8 cellular contexts compared by ENCODE assay signal in the genomic region with DNA sequence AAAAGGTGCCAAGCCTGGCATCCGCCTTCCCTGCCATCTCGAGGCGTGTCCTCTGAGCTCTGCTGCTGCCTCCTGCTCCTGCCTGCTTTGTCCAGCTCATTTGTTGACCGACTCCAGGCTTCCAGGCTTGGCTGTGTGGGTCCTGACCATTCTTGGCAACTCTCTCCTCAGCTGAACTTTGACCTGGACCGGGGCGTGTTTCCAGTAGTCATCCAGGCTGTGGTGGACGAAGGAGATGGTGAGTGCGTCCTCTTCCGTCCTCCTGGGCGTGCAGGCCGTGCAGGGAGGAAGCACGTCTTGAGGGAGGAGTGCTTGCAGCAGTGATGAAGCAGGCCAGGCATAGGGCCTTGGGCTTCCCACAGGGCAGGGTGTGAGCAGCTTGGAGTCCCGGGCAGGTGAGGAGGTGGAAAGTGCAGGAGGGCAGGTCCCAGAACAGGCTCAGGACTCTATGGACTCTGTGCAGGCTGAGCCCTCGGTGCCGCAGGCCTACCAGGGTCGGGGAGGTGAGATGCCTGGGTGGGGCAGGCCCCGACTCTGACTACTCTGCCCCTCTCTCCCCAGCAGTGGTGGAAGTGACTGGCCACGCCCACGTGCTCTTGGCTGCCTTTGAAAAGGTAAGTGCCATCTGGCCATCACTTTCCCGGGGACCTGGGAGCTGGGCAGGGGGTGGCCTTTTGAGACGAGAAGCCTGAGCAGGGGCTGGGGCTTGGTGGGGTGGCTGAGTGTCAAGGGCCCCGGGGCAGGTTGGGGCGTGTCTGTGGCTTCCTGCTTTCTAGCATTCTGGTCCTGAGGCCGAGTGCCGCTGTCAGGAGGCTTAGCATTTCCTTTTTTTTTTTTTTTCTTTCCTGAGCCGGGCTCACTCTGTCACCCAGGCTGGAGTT. TPM values are rescaled to one million over a fixed set of nuclear protein-coding genes. Genes with fewer than 3 reads are reported as not detected.
A peak's percentile ranks its signal among the peaks of the same experiment; 100 is the strongest.
DNase-seq lines count a peak whose midpoint lies in the region; ATAC-seq lines count a peak whose summit lies in the region.

No MANE protein-coding gene starts in this region.

- DNase-seq in Right ventricle myocardium superior (peak; percentile 70), cardiac septum (ENCODE audit: low spot score) (no peak), Karpas-422 (no peak), NCI-H446 treated with DMSO at 0.1 percent for 48 hours (lab: John Stamatoyannopoulos, UW) (no peak)
- peak; percentile 76 for DNase-seq in activated CD4-positive, alpha-beta memory T cell treated with anti-CD3 and anti-CD28 coated beads for 36 hours
- DNase-seq in stimulated activated CD4-positive, alpha-beta T cell treated with anti-CD3 and anti-CD28 coated beads, TNF-alpha, amount 100 ng/mL, for 48 hours (ENCODE audit: low read depth in 3 of 3): peak; percentile 15 to 40 (median 15)

- no peak overlapping the region for H3K9ac ChIP-seq in Karpas-422 (ENCODE audit: low read length)

- CTCF ChIA-PET in activated CD4-positive, alpha-beta memory T cell treated with anti-CD3 and anti-CD28 coated beads for 36 hours (lab: Charles Lee): interaction anchor here (1.3 kb wide), 1 partner anchor 24 kb away, joined by 3 read pairs; no protein-coding TSS in a partner anchor

- H3K27ac ChIP-seq in Karpas-422 (ENCODE audit: low read length): no peak overlapping the region

- H3K4me1 Mint-ChIP-seq in activated CD4-positive, alpha-beta memory T cell treated with anti-CD3 and anti-CD28 coated beads for 36 hours (ENCODE audit: low read depth): peaks cover 35% of the 10 kb centered on the region

- peak; percentile 26 for ATAC-seq in Right ventricle myocardium superior (ENCODE audit: poor library complexity)
- ATAC-seq in esophagus mucosa: peak; percentile 78
- no peak for ATAC-seq in HG02642 (IDR thresholded peaks at IDR 0.05; ENCODE audit: poor library complexity, unreplicated experiment)

- H3K36me3 ChIP-seq in Karpas-422 (ENCODE audit: insufficient read depth, low read length): peaks cover 14% of the 10 kb centered on the region; the same call in 1 of the 2 replicates

- intact Hi-C loops in Right ventricle myocardium superior (cut with DNase I): no loop called here
- intact Hi-C loops in cardiac septum (cut with DNase I): no loop called here
- intact Hi-C loops in activated CD4-positive, alpha-beta memory T cell treated with anti-CD3 and anti-CD28 coated beads for 36 hours (cut with micrococcal nuclease): no loop called here

- peaks cover 13% of the 10 kb centered on the region for H3K36me3 Mint-ChIP-seq in activated CD4-positive, alpha-beta memory T cell treated with anti-CD3 and anti-CD28 coated beads for 36 hours

- H3K79me2 ChIP-seq in Karpas-422 (ENCODE audit: low read length): no peaks in the 10 kb centered on the region

- POLR2A ChIA-PET in activated CD4-positive, alpha-beta memory T cell treated with anti-CD3 and anti-CD28 coated beads for 36 hours (lab: Charles Lee): no interaction called here

- peak overlapping the region; percentile 84 for H3K27ac Mint-ChIP-seq in activated CD4-positive, alpha-beta memory T cell treated with anti-CD3 and anti-CD28 coated beads for 36 hours

- H3K9me3 ChIP-seq in Karpas-422 (ENCODE audit: low read length): no peaks in the 10 kb centered on the region

- H3K27me3 Mint-ChIP-seq in activated CD4-positive, alpha-beta memory T cell treated with anti-CD3 and anti-CD28 coated beads for 36 hours: no peaks in the 10 kb centered on the region

- H4K20me1 ChIP-seq in Karpas-422 (ENCODE audit: insufficient read depth, low read depth, low read length): no peaks in the 10 kb centered on the region

- H3K9me2 ChIP-seq in Karpas-422 (replicated peaks; ENCODE audit: insufficient read depth, low read length): no peaks in the 10 kb centered on the region

- no peak overlapping the region for H2AFZ ChIP-seq in Karpas-422 (ENCODE audit: low read length)

- no peaks in the 10 kb centered on the region for H3K9me3 Mint-ChIP-seq in activated CD4-positive, alpha-beta memory T cell treated with anti-CD3 and anti-CD28 coated beads for 36 hours

- no peaks in the 10 kb centered on the region for H3K27me3 ChIP-seq in Karpas-422 (ENCODE audit: low read length)

- no peak overlapping the region for H3K4me3 ChIP-seq in Karpas-422 (ENCODE audit: low read length)

- no peak overlapping the region for H3K4me2 ChIP-seq in Karpas-422 (ENCODE audit: low read depth, low read length, poor library complexity, severe bottlenecking)

- no peaks in the 10 kb centered on the region for H3K4me1 ChIP-seq in Karpas-422 (ENCODE audit: low read length)

- H3K4me3 Mint-ChIP-seq in activated CD4-positive, alpha-beta memory T cell treated with anti-CD3 and anti-CD28 coated beads for 36 hours: peak overlapping the region; percentile 15

RNA-seq across cellular contexts. Expression of gene NUDT16L1, which starts 28.6 kb away (rescaled TPM):
- total RNA-seq in Right ventricle myocardium superior (52.8 TPM), cardiac septum (43.7 TPM), esophagus mucosa (24.2 TPM)
- total RNA-seq in activated CD4-positive, alpha-beta memory T cell treated with anti-CD3 and anti-CD28 coated beads for 36 hours: 10 to 100 TPM; 22.2 to 23.6 TPM
- total RNA-seq in Karpas-422 (2014; rRNA removed; shearing (Covaris generic); ENCODE audit: low replicate concordance): 24.0 and 53.9 TPM in 2 replicates

RNA-seq across cellular contexts. Expression of gene MGRN1, which starts 40.2 kb away (rescaled TPM):
- total RNA-seq in Right ventricle myocardium superior (27.9 TPM), cardiac septum (45.3 TPM), esophagus mucosa (19.2 TPM)
- total RNA-seq in activated CD4-positive, alpha-beta memory T cell treated with anti-CD3 and anti-CD28 coated beads for 36 hours: 10 to 100 TPM; 72.7 to 73.2 TPM
- 16.8 and 23.0 TPM in 2 replicates for total RNA-seq in Karpas-422 (2014; rRNA removed; shearing (Covaris generic); ENCODE audit: low replicate concordance)

RNA-seq across cellular contexts. Expression of gene UBALD1, which starts 50.1 kb away (rescaled TPM):
- total RNA-seq in Right ventricle myocardium superior: 27.5 TPM
- total RNA-seq in cardiac septum: 25.1 TPM
- 10 to 100 TPM; 13.4 to 13.5 TPM for total RNA-seq in activated CD4-positive, alpha-beta memory T cell treated with anti-CD3 and anti-CD28 coated beads for 36 hours
- total RNA-seq in esophagus mucosa: 12.7 TPM
- total RNA-seq in Karpas-422 (2014; rRNA removed; shearing (Covaris generic); ENCODE audit: low replicate concordance): 10.0 and 30.6 TPM in 2 replicates

Comparison
In these comparisons a context has a peak if more than half of its experiments do, and no peak if none do; other contexts are left out.
1. DNase-seq: peak in Right ventricle myocardium superior (single experiment), activated CD4-positive, alpha-beta memory T cell treated with anti-CD3 and anti-CD28 coated beads for 36 hours (single experiment) and stimulated activated CD4-positive, alpha-beta T cell treated with anti-CD3 and anti-CD28 coated beads, TNF-alpha, amount 100 ng/mL, for 48 hours (3 of 3); none in cardiac septum (single experiment), Karpas-422 (single experiment) and NCI-H446 treated with DMSO at 0.1 percent for 48 hours (single experiment).